8 cellular contexts compared by ENCODE assay signal in the genomic region with DNA sequence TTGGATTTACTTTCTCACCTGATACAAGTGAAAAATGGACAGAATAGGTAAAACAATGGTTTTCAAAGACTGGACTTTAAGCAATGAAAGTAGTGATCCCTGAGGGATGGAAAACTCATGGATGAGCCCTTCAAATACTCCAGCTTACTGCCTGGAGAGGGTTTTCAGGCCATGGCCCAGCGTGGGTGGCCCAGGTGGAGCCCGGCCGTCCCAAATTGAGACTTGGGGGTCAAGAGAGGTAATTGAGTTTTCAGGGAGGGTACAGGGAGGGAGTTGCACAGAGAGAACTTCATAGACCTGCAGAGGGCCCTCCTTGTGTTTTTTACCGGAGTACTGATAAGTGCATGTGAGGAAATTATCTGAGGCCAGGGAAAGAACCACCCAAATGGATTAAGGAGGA. TPM values are rescaled to one million over a fixed set of nuclear protein-coding genes. Genes with fewer than 3 reads are reported as not detected.
"Had no signal": no experiment of that assay in that cellular context is flagged by ENCODE, and none has a peak within 500 bp of the region (broad histone marks: within the 10 kb centered on the region; RNA-seq: fewer than 3 reads in every experiment).

No MANE protein-coding gene starts in this region.

- H3K4me3 ChIP-seq: K562 had no signal

- H3K27ac ChIP-seq: HL-60 had no signal

- DNase-seq: IMR-90, KBM-7 had no signal

- H3K27ac Mint-ChIP-seq: IgD-negative memory B cell had no signal

- H3K4me1 Mint-ChIP-seq: IgD-negative memory B cell had no signal

- ATAC-seq: HepG2, K562 had no signal

- H3K4me3 Mint-ChIP-seq: IgD-negative memory B cell had no signal

RNA-seq across cellular contexts. Expression of gene ADGRD1, which starts 44.6 kb away (rescaled TPM):
- total RNA-seq: HT-29, HT1080, IMR-90 had no signal
